In the genomic region with DNA sequence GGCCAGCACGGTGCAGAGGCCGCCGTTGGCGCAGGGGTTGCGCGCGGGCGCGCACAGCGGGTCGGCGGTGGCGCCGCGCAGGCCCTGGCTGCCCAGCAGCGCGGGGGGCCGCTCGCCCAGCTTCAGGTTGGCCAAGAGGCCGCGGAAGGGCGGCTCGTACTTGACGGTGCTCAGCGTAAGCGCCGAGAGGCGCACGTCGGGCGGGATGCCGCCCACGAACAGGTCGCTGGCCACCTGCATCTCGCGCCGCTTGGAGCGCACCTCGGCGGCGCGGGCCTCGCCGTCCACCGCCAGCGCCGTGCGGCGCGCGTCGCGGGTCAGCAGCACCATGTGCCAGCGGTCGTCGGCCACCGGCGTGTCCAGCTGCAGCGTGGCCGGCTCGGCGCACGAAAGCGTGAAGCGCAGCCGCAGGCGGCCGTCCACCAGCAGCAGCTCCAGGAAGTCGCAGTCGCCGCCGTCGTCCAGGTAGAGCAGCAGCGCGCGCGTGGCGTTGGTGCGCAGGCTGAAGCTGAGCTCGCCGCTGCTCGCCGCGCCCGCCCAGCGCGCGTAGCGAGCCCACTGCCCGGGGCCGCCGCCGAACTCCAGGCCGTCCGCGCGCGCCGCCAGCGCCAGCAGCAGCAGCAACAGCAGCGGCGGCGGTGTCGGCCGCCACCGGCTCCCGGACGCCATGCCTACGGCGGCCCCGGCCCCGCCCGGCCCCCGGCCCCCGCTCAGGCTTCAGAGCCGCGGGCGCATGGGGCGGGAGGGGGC, we compare ENCODE assay signal across 1 cellular context.
TF ChIP-seq lines count a peak whose summit lies in the region.

No MANE protein-coding gene starts in this region.

TF ChIP-seq in WTC11, 78 proteins besides CTCF, POLR2A, EP300 and RAD21 (continued from another document and continues in another):
- TF ChIP-seq NR3C1 (CRISPR knock-in tag; conservative IDR thresholded peaks at IDR 0.05; ENCODE audit: low read depth) (no peak), SMAD4 (CRISPR knock-in tag; IDR thresholded peaks at IDR 0.05) (no peak), ZNF121 (CRISPR knock-in tag; IDR thresholded peaks at IDR 0.05) (0 out of 2 replicates have a peak, but pooled peaks have one; percentile 30), OVOL2 (CRISPR knock-in tag; IDR thresholded peaks at IDR 0.05; ENCODE audit: borderline replicate concordance) (no peak), NFATC4 (CRISPR knock-in tag; IDR thresholded peaks at IDR 0.05) (no peak), ZNF138 (CRISPR knock-in tag; conservative IDR thresholded peaks at IDR 0.05) (0 out of 2 replicates have a peak, but pooled peaks have one; percentile 64), RORB (CRISPR knock-in tag; IDR thresholded peaks at IDR 0.05) (no peak), GTF2I (CRISPR knock-in tag; conservative IDR thresholded peaks at IDR 0.05) (no peak), GABPB1 (CRISPR knock-in tag; IDR thresholded peaks at IDR 0.05) (no peak), ATF3 (CRISPR knock-in tag; conservative IDR thresholded peaks at IDR 0.05) (no peak), RELA (CRISPR knock-in tag; IDR thresholded peaks at IDR 0.05; ENCODE audit: borderline replicate concordance) (0 out of 2 replicates have a peak, but pooled peaks have one; percentile 74), IRF2 (CRISPR knock-in tag; IDR thresholded peaks at IDR 0.05; ENCODE audit: borderline replicate concordance, low read depth) (no peak), PRDM15 (CRISPR knock-in tag; IDR thresholded peaks at IDR 0.05) (peak; percentile 53; the same call in 1 of the 2 replicates), MAX (CRISPR knock-in tag; IDR thresholded peaks at IDR 0.05) (no peak; the same call in 1 of the 2 replicates), E2F1 (CRISPR knock-in tag; IDR thresholded peaks at IDR 0.05) (no peak), ZNF512 (CRISPR knock-in tag; IDR thresholded peaks at IDR 0.05; ENCODE audit: borderline replicate concordance) (no peak), ZNF416 (CRISPR knock-in tag; IDR thresholded peaks at IDR 0.05) (0 out of 2 replicates have a peak, but pooled peaks have one; percentile 14), ELF4 (CRISPR knock-in tag; IDR thresholded peaks at IDR 0.05; ENCODE audit: low read depth) (peak; percentile 53; the same call in 1 of the 2 replicates), ZNF396 (CRISPR knock-in tag; IDR thresholded peaks at IDR 0.05; ENCODE audit: borderline replicate concordance) (no peak), EMX1 (CRISPR knock-in tag; IDR thresholded peaks at IDR 0.05) (no peak), KAT7 (CRISPR knock-in tag; IDR thresholded peaks at IDR 0.05; ENCODE audit: borderline replicate concordance) (peak; percentile 92; the same call in 1 of the 2 replicates), SP1 (CRISPR knock-in tag; conservative IDR thresholded peaks at IDR 0.05) (no peak), FOXP1 (CRISPR knock-in tag; IDR thresholded peaks at IDR 0.05; ENCODE audit: borderline replicate concordance) (peak; percentile 91), TEAD1 (CRISPR knock-in tag; IDR thresholded peaks at IDR 0.05) (0 out of 2 replicates have a peak, but pooled peaks have one; percentile 66), MYBL2 (CRISPR knock-in tag; IDR thresholded peaks at IDR 0.05) (no peak; the same call in 1 of the 2 replicates), NR1H2 (CRISPR knock-in tag; IDR thresholded peaks at IDR 0.05) (no peak), FOXJ3 (CRISPR knock-in tag; IDR thresholded peaks at IDR 0.05; ENCODE audit: borderline replicate concordance) (no peak), ZBTB43 (CRISPR knock-in tag; IDR thresholded peaks at IDR 0.05) (peak; percentile 25; the same call in 1 of the 2 replicates), NFE2L1 (CRISPR knock-in tag; IDR thresholded peaks at IDR 0.05) (peak; percentile 87)
- TF ChIP-seq, protein P1, sequence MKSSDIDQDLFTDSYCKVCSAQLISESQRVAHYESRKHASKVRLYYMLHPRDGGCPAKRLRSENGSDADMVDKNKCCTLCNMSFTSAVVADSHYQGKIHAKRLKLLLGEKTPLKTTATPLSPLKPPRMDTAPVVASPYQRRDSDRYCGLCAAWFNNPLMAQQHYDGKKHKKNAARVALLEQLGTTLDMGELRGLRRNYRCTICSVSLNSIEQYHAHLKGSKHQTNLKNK (CRISPR knock-in tag; IDR thresholded peaks at IDR 0.05), result no peak
- TF ChIP-seq, protein P2, sequence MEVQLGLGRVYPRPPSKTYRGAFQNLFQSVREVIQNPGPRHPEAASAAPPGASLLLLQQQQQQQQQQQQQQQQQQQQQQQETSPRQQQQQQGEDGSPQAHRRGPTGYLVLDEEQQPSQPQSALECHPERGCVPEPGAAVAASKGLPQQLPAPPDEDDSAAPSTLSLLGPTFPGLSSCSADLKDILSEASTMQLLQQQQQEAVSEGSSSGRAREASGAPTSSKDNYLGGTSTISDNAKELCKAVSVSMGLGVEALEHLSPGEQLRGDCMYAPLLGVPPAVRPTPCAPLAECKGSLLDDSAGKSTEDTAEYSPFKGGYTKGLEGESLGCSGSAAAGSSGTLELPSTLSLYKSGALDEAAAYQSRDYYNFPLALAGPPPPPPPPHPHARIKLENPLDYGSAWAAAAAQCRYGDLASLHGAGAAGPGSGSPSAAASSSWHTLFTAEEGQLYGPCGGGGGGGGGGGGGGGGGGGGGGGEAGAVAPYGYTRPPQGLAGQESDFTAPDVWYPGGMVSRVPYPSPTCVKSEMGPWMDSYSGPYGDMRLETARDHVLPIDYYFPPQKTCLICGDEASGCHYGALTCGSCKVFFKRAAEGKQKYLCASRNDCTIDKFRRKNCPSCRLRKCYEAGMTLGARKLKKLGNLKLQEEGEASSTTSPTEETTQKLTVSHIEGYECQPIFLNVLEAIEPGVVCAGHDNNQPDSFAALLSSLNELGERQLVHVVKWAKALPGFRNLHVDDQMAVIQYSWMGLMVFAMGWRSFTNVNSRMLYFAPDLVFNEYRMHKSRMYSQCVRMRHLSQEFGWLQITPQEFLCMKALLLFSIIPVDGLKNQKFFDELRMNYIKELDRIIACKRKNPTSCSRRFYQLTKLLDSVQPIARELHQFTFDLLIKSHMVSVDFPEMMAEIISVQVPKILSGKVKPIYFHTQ (CRISPR knock-in tag; IDR thresholded peaks at IDR 0.05), result no peak
- TF ChIP-seq, protein P3, sequence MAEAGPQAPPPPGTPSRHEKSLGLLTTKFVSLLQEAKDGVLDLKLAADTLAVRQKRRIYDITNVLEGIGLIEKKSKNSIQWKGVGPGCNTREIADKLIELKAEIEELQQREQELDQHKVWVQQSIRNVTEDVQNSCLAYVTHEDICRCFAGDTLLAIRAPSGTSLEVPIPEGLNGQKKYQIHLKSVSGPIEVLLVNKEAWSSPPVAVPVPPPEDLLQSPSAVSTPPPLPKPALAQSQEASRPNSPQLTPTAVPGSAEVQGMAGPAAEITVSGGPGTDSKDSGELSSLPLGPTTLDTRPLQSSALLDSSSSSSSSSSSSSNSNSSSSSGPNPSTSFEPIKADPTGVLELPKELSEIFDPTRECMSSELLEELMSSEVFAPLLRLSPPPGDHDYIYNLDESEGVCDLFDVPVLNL (CRISPR knock-in tag; IDR thresholded peaks at IDR 0.05; ENCODE audit: borderline replicate concordance, low read depth), result peak; percentile 74
- TF ChIP-seq, protein P4, sequence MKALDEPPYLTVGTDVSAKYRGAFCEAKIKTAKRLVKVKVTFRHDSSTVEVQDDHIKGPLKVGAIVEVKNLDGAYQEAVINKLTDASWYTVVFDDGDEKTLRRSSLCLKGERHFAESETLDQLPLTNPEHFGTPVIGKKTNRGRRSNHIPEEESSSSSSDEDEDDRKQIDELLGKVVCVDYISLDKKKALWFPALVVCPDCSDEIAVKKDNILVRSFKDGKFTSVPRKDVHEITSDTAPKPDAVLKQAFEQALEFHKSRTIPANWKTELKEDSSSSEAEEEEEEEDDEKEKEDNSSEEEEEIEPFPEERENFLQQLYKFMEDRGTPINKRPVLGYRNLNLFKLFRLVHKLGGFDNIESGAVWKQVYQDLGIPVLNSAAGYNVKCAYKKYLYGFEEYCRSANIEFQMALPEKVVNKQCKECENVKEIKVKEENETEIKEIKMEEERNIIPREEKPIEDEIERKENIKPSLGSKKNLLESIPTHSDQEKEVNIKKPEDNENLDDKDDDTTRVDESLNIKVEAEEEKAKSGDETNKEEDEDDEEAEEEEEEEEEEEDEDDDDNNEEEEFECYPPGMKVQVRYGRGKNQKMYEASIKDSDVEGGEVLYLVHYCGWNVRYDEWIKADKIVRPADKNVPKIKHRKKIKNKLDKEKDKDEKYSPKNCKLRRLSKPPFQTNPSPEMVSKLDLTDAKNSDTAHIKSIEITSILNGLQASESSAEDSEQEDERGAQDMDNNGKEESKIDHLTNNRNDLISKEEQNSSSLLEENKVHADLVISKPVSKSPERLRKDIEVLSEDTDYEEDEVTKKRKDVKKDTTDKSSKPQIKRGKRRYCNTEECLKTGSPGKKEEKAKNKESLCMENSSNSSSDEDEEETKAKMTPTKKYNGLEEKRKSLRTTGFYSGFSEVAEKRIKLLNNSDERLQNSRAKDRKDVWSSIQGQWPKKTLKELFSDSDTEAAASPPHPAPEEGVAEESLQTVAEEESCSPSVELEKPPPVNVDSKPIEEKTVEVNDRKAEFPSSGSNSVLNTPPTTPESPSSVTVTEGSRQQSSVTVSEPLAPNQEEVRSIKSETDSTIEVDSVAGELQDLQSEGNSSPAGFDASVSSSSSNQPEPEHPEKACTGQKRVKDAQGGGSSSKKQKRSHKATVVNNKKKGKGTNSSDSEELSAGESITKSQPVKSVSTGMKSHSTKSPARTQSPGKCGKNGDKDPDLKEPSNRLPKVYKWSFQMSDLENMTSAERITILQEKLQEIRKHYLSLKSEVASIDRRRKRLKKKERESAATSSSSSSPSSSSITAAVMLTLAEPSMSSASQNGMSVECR (CRISPR knock-in tag; IDR thresholded peaks at IDR 0.05; ENCODE audit: borderline replicate concordance), result no peak; the same call in 1 of the 2 replicates
